Comparison of ENCODE assay signal across 32 cellular contexts in genomic region chr2:24514820-24515219, GRCh38.
"Had no signal": no experiment of that assay in that cellular context is flagged by ENCODE, and none has a peak within 500 bp of the region (broad histone marks: within the 10 kb centered on the region; RNA-seq: fewer than 3 reads in every experiment).

No MANE protein-coding gene starts in this region.

- H3K27me3 Mint-ChIP-seq: activated B cell treated with CpG ODN at 0.5 μM for 24 hours; activated CD4-positive, alpha-beta memory T cell treated with anti-CD3 and anti-CD28 coated beads for 36 hours; activated CD4-positive, alpha-beta memory T cell treated with anti-CD3 and anti-CD28 coated beads, Interleukin-2, amount 10 ng/mL, durations not matched to agents 7 days and 5 days; activated CD4-positive, alpha-beta T cell treated with anti-CD3 and anti-CD28 coated beads for 36 hours; activated CD4-positive, alpha-beta T cell treated with anti-CD3 and anti-CD28 coated beads, Interleukin-2, amount 10 ng/mL, durations not matched to agents 24 days and 14 days; activated CD4-positive, alpha-beta T cell treated with anti-CD3 and anti-CD28 coated beads, Interleukin-2, amount 10 ng/mL, durations not matched to agents 7 days and 5 days; activated CD8-positive, alpha-beta memory T cell treated with anti-CD3 and anti-CD28 coated beads, Interleukin-2, amount 10 ng/mL, durations not matched to agents 7 days and 5 days; activated CD8-positive, alpha-beta T cell treated with anti-CD3 and anti-CD28 coated beads for 36 hours; T-cell; T-helper 17 cell had no signal

- ATAC-seq: activated CD4-positive, alpha-beta T cell treated with anti-CD3 and anti-CD28 coated beads for 36 hours; activated CD8-positive, alpha-beta memory T cell treated with anti-CD3 and anti-CD28 coated beads, Interleukin-2, amount 10 ng/mL, durations not matched to agents 7 days and 5 days; activated CD8-positive, alpha-beta T cell treated with anti-CD3 and anti-CD28 coated beads, Interleukin-2, amount 10 ng/mL, durations not matched to agents 7 days and 5 days; T-cell; T-helper 17 cell; WTC11 had no signal

- H3K27ac ChIP-seq: VCaP, WERI-Rb-1 had no signal

- DNase-seq: activated B cell treated with CpG ODN at 0.5 μM for 24 hours; activated CD4-positive, alpha-beta memory T cell treated with anti-CD3 and anti-CD28 coated beads for 36 hours; activated CD4-positive, alpha-beta memory T cell treated with anti-CD3 and anti-CD28 coated beads, Interleukin-2, amount 10 ng/mL, durations not matched to agents 7 days and 5 days; activated CD4-positive, alpha-beta T cell treated with anti-CD3 and anti-CD28 coated beads for 1 hour; activated CD4-positive, alpha-beta T cell treated with anti-CD3 and anti-CD28 coated beads for 36 hours; activated CD4-positive, alpha-beta T cell treated with anti-CD3 and anti-CD28 coated beads for 4 hours; activated CD4-positive, alpha-beta T cell treated with anti-CD3 and anti-CD28 coated beads for 48 hours; activated CD4-positive, alpha-beta T cell treated with anti-CD3 and anti-CD28 coated beads, Interleukin-2, amount 10 ng/mL, durations not matched to agents 24 days and 14 days; activated CD4-positive, alpha-beta T cell treated with anti-CD3 and anti-CD28 coated beads, Interleukin-2, amount 10 ng/mL, durations not matched to agents 7 days and 5 days; activated CD4-positive, alpha-beta T cell treated with anti-CD3 and anti-CD28 coated beads, Interleukin-2, amount 50 U/mL, for 1 hour; activated CD4-positive, alpha-beta T cell treated with anti-CD3 and anti-CD28 coated beads, Interleukin-2, amount 50 U/mL, for 4 hours; activated CD4-positive, alpha-beta T cell treated with anti-CD3 and anti-CD28 coated beads, Interleukin-2, amount 50 U/mL, for 48 hours; activated CD4-positive, CD25-positive, alpha-beta regulatory T cell; activated CD4-positive, CD25-positive, alpha-beta regulatory T cell treated with anti-CD3 and anti-CD28 coated beads, Interleukin-2, amount 50 U/mL, for 72 hours; activated CD8-positive, alpha-beta memory T cell treated with anti-CD3 and anti-CD28 coated beads for 24 hours; activated CD8-positive, alpha-beta memory T cell treated with anti-CD3 and anti-CD28 coated beads, Interleukin-2, amount 10 ng/mL, durations not matched to agents 7 days and 5 days; activated CD8-positive, alpha-beta memory T cell treated with anti-CD3 and anti-CD28 coated beads, Interleukin-2, amount 50 U/mL, for 4 hours; activated CD8-positive, alpha-beta memory T cell treated with anti-CD3 and anti-CD28 coated beads, Interleukin-2, amount 50 U/mL, for 48 hours; activated CD8-positive, alpha-beta T cell treated with anti-CD3 and anti-CD28 coated beads, Interleukin-2, amount 10 ng/mL, durations not matched to agents 7 days and 5 days; T-cell; T-helper 1 cell; T-helper 17 cell; T-helper 2 cell; T-helper 9 cell; T1000; WERI-Rb-1 had no signal

- FAIRE-seq: TTC549 had no signal

- H3K36me3 Mint-ChIP-seq: activated CD4-positive, alpha-beta memory T cell treated with anti-CD3 and anti-CD28 coated beads for 36 hours; T-cell; WTC11 had no signal

- H3K9me3 Mint-ChIP-seq: activated B cell treated with CpG ODN at 0.5 μM for 24 hours; activated CD4-positive, alpha-beta memory T cell treated with anti-CD3 and anti-CD28 coated beads for 36 hours; activated CD4-positive, alpha-beta memory T cell treated with anti-CD3 and anti-CD28 coated beads, Interleukin-2, amount 10 ng/mL, durations not matched to agents 7 days and 5 days; activated CD4-positive, alpha-beta T cell treated with anti-CD3 and anti-CD28 coated beads, Interleukin-2, amount 10 ng/mL, durations not matched to agents 24 days and 14 days; activated CD4-positive, alpha-beta T cell treated with anti-CD3 and anti-CD28 coated beads, Interleukin-2, amount 10 ng/mL, durations not matched to agents 7 days and 5 days; T-cell; T-helper 1 cell treated with Interleukin-12 subunit alpha and Interleukin-12 subunit beta and Interleukin-4 antibody, amounts not matched to agents 30 μg/mL and 1 μg/mL, for 36 hours; T-helper 2 cell treated with Interferon-gamma antibody and Interleukin-4, amounts not matched to agents 5 μg/mL and 100 μg/mL, for 36 hours had no signal

- H3K4me3 Mint-ChIP-seq: activated B cell treated with CpG ODN at 0.5 μM for 24 hours; activated CD4-positive, alpha-beta memory T cell treated with anti-CD3 and anti-CD28 coated beads for 36 hours; activated CD4-positive, alpha-beta memory T cell treated with anti-CD3 and anti-CD28 coated beads, Interleukin-2, amount 10 ng/mL, durations not matched to agents 7 days and 5 days; activated CD4-positive, alpha-beta T cell treated with anti-CD3 and anti-CD28 coated beads for 36 hours; activated CD4-positive, alpha-beta T cell treated with anti-CD3 and anti-CD28 coated beads, Interleukin-2, amount 10 ng/mL, durations not matched to agents 24 days and 14 days; activated CD4-positive, alpha-beta T cell treated with anti-CD3 and anti-CD28 coated beads, Interleukin-2, amount 10 ng/mL, durations not matched to agents 7 days and 5 days; activated CD8-positive, alpha-beta memory T cell treated with anti-CD3 and anti-CD28 coated beads, Interleukin-2, amount 10 ng/mL, durations not matched to agents 7 days and 5 days; activated CD8-positive, alpha-beta T cell treated with anti-CD3 and anti-CD28 coated beads for 36 hours; activated CD8-positive, alpha-beta T cell treated with anti-CD3 and anti-CD28 coated beads, Interleukin-2, amount 10 ng/mL, durations not matched to agents 7 days and 5 days; T-cell; T-helper 1 cell treated with Interleukin-12 subunit alpha and Interleukin-12 subunit beta and Interleukin-4 antibody, amounts not matched to agents 30 μg/mL and 1 μg/mL, for 36 hours; T-helper 17 cell; T-helper 2 cell treated with Interferon-gamma antibody and Interleukin-4, amounts not matched to agents 5 μg/mL and 100 μg/mL, for 36 hours; WTC11 had no signal

- H3K27ac Mint-ChIP-seq: activated B cell treated with CpG ODN at 0.5 μM for 24 hours; activated CD4-positive, alpha-beta memory T cell treated with anti-CD3 and anti-CD28 coated beads for 36 hours; activated CD4-positive, alpha-beta memory T cell treated with anti-CD3 and anti-CD28 coated beads, Interleukin-2, amount 10 ng/mL, durations not matched to agents 7 days and 5 days; activated CD4-positive, alpha-beta T cell treated with anti-CD3 and anti-CD28 coated beads, Interleukin-2, amount 10 ng/mL, durations not matched to agents 24 days and 14 days; activated CD4-positive, alpha-beta T cell treated with anti-CD3 and anti-CD28 coated beads, Interleukin-2, amount 10 ng/mL, durations not matched to agents 7 days and 5 days; activated CD8-positive, alpha-beta memory T cell treated with anti-CD3 and anti-CD28 coated beads, Interleukin-2, amount 10 ng/mL, durations not matched to agents 7 days and 5 days; activated CD8-positive, alpha-beta T cell treated with anti-CD3 and anti-CD28 coated beads, Interleukin-2, amount 10 ng/mL, durations not matched to agents 7 days and 5 days; T-helper 1 cell treated with Interleukin-12 subunit alpha and Interleukin-12 subunit beta and Interleukin-4 antibody, amounts not matched to agents 30 μg/mL and 1 μg/mL, for 36 hours; T-helper 17 cell; T-helper 2 cell treated with Interferon-gamma antibody and Interleukin-4, amounts not matched to agents 5 μg/mL and 100 μg/mL, for 36 hours; WTC11 had no signal

- H3K36me3 ChIP-seq: WERI-Rb-1 had no signal
